ENCODE assay signal across 25 cellular contexts in genomic region chr12:121167232-121167820, GRCh38. TPM values are rescaled to one million over a fixed set of nuclear protein-coding genes. Genes with fewer than 3 reads are reported as not detected.
DNase-seq lines count a peak whose midpoint lies in the region; ATAC-seq, FAIRE-seq and TF ChIP-seq lines count a peak whose summit lies in the region.
"Had no signal": no experiment of that assay in that cellular context is flagged by ENCODE, and none has a peak within 500 bp of the region (broad histone marks: within the 10 kb centered on the region; RNA-seq: fewer than 3 reads in every experiment).

No MANE protein-coding gene starts in this region.

- no peak overlapping the region for H3K9ac ChIP-seq in GM23248
- H3K9ac ChIP-seq in adipocyte (ENCODE audit: low read length): no peak overlapping the region

- H3K79me2 ChIP-seq in GM23248 (ENCODE audit: insufficient read depth): no peaks in the 10 kb centered on the region
- H3K79me2 ChIP-seq: hepatocyte had no signal

- no peak overlapping the region for H3K27ac Mint-ChIP-seq in immature natural killer cell
- H3K27ac Mint-ChIP-seq: activated naive CD4-positive, alpha-beta T cell treated with anti-CD3 and anti-CD28 coated beads, Interleukin-2, amount 10 ng/mL, durations not matched to agents 7 days and 5 days; CD4-positive, alpha-beta T cell had no signal

- ATAC-seq in A549 (no peak; a peak in 2 of 6 replicates), GM18907 (IDR thresholded peaks at IDR 0.05; ENCODE audit: unreplicated experiment) (no peak)
- ATAC-seq: lower lobe of right lung had no signal

- H3K9me3 ChIP-seq in A549 (no peaks in the 10 kb centered on the region), GM23248 (ENCODE audit: low read depth) (no peaks in the 10 kb centered on the region), adipocyte (ENCODE audit: control insufficient read depth, low read length) (no peaks in the 10 kb centered on the region)
- H3K9me3 ChIP-seq: lower lobe of right lung had no signal

- H3K4me3 ChIP-seq in A549: no peak overlapping the region
- no peak overlapping the region for H3K4me3 ChIP-seq in GM23248
- no peak overlapping the region for H3K4me3 ChIP-seq in adipocyte (ENCODE audit: low read length)
- no peak overlapping the region for H3K4me3 ChIP-seq in fibroblast of villous mesenchyme (ENCODE audit: low read depth, low read length)
- H3K4me3 ChIP-seq: hepatocyte, lower lobe of right lung had no signal

- FAIRE-seq in A549 (lab: Jason Lieb, UNC): no peak
- FAIRE-seq: GM12892, GM19239, keratinocyte had no signal

- 64% methylated on average over 14 of the region's 14 CpGs for WGBS in A549 (ENCODE audit: missing lambda C conversion rate)
- WGBS in GM23248 (ENCODE audit: low coverage in 1 of 2, low lambda C conversion rate in 2 of 2, missing lambda C conversion rate in 2 of 2), 2 experiments: 89 to 92% methylated on average over 14 of the region's 14 CpGs

- CTCF ChIA-PET in A549 (lab: Yijun Ruan, JAX): interaction anchor here (0.6 kb wide), 3 partner anchors 35 to 110 kb away, joined by 3 to 4 read pairs (median 4); partner anchors contain the start of gene P2RX7

- H3K36me3 Mint-ChIP-seq in immature natural killer cell: peaks cover 22 to 39% (median 30%) of the 10 kb centered on the region in 3 donors

- no peak for TF ChIP-seq POLR2A in A549 (IDR thresholded peaks at IDR 0.05; ENCODE audit: low read length)

- H3K4me1 ChIP-seq in A549 (no peaks in the 10 kb centered on the region), GM23248 (ENCODE audit: insufficient read depth) (no peaks in the 10 kb centered on the region), adipocyte (ENCODE audit: control insufficient read depth, insufficient read depth, low read length) (peaks cover 4% of the 10 kb centered on the region)
- H3K4me1 ChIP-seq: lower lobe of right lung had no signal

- in situ Hi-C loops in GM23248 (cut with MboI): no loop called here

- no peak for TF ChIP-seq RAD21 in A549 (conservative IDR thresholded peaks at IDR 0.05 in 1 of 2, IDR thresholded peaks at IDR 0.05 in 1 of 2)

- no peaks in the 10 kb centered on the region for H3F3A ChIP-seq in GM23248 (ENCODE audit: insufficient read depth)

- TF ChIP-seq EP300 in A549 (IDR thresholded peaks at IDR 0.05): no peak

- no peaks in the 10 kb centered on the region for H3K4me1 Mint-ChIP-seq in immature natural killer cell
- H3K4me1 Mint-ChIP-seq: activated naive CD4-positive, alpha-beta T cell treated with anti-CD3 and anti-CD28 coated beads, Interleukin-2, amount 10 ng/mL, durations not matched to agents 7 days and 5 days had no signal

- H3K27me3 Mint-ChIP-seq in immature natural killer cell (ENCODE audit: low read depth in 3 of 3): no peaks in the 10 kb centered on the region
- H3K27me3 Mint-ChIP-seq: activated naive CD4-positive, alpha-beta T cell treated with anti-CD3 and anti-CD28 coated beads, Interleukin-2, amount 10 ng/mL, durations not matched to agents 7 days and 5 days; CD4-positive, alpha-beta T cell had no signal

- POLR2A ChIA-PET in A549 (lab: Yijun Ruan, JAX): no interaction called here

- H4K20me1 ChIP-seq in GM23248 (ENCODE audit: insufficient read depth): no peaks in the 10 kb centered on the region

- H3K27ac ChIP-seq in A549 (no peak overlapping the region), GM23248 (no peak overlapping the region)
- H3K27ac ChIP-seq: hepatocyte, lower lobe of right lung, RWPE1 had no signal

- no peak overlapping the region for H3K4me3 Mint-ChIP-seq in immature natural killer cell
- H3K4me3 Mint-ChIP-seq: activated naive CD4-positive, alpha-beta T cell treated with anti-CD3 and anti-CD28 coated beads, Interleukin-2, amount 10 ng/mL, durations not matched to agents 7 days and 5 days; CD4-positive, alpha-beta T cell had no signal

- H3K27me3 ChIP-seq in GM23248 (replicated peaks; ENCODE audit: insufficient read depth): no peaks in the 10 kb centered on the region
- no peaks in the 10 kb centered on the region for H3K27me3 ChIP-seq in adipocyte (replicated peaks; ENCODE audit: control insufficient read depth, insufficient read depth, low read length)
- H3K27me3 ChIP-seq: hepatocyte had no signal

- TF ChIP-seq CTCF in A549 (IDR thresholded peaks at IDR 0.05): no peak
- TF ChIP-seq CTCF in fibroblast of villous mesenchyme (IDR thresholded peaks at IDR 0.05; ENCODE audit: insufficient read depth, low read depth, low read length): no peak

- H2AFZ ChIP-seq in GM23248: no peak overlapping the region
- H2AFZ ChIP-seq: hepatocyte had no signal

- H3K9me2 ChIP-seq in GM23248 (ENCODE audit: insufficient read depth): no peaks in the 10 kb centered on the region

- H3K36me3 ChIP-seq in GM23248 (ENCODE audit: low read depth) (no peaks in the 10 kb centered on the region), adipocyte (ENCODE audit: control insufficient read depth, insufficient read depth, low read length, severe bottlenecking) (no peaks in the 10 kb centered on the region)

- DNase-seq in A549 (ENCODE audit: low read depth in 1 of 2, low spot score in 1 of 2): no peak
- DNase-seq in GM23248: peak; percentile 30
- DNase-seq in adipocyte (ENCODE audit: low read depth): peak; percentile 59
- peak; percentile 78 for DNase-seq in fibroblast of villous mesenchyme (ENCODE audit: low read depth)
- no peak for DNase-seq in glomerular visceral epithelial cell (ENCODE audit: extremely low spot score)
- no peak for DNase-seq in immature natural killer cell
- DNase-seq in DMS 273 treated with DMSO at 0.1 percent for 48 hours (lab: John Stamatoyannopoulos, UW): no peak
- DNase-seq: activated CD8-positive, alpha-beta memory T cell treated with anti-CD3 and anti-CD28 coated beads for 24 hours; activated naive CD4-positive, alpha-beta T cell treated with anti-CD3 and anti-CD28 coated beads, Interleukin-2, amount 10 ng/mL, durations not matched to agents 7 days and 5 days; activated T-cell treated with anti-CD3 and anti-CD28 coated beads, Interleukin-2, amount 50 U/mL, for 48 hours; CD4-positive, alpha-beta T cell; DMS53; lower lobe of right lung; NCI-H1436; NCI-H526; nucleus accumbens; retina; stimulated activated CD4-positive, alpha-beta T cell treated with anti-CD3 and anti-CD28 coated beads, Interleukin-12 subunit alpha, Interleukin-12 subunit beta, amount 100 ng/mL, for 4 hours; T1000 had no signal

- no peaks in the 10 kb centered on the region for H3K9me3 Mint-ChIP-seq in immature natural killer cell
- H3K9me3 Mint-ChIP-seq: activated naive CD4-positive, alpha-beta T cell treated with anti-CD3 and anti-CD28 coated beads, Interleukin-2, amount 10 ng/mL, durations not matched to agents 7 days and 5 days; CD4-positive, alpha-beta T cell had no signal

- H3K4me2 ChIP-seq in A549 (no peak overlapping the region), GM23248 (ENCODE audit: unreplicated experiment) (no peak overlapping the region)
- H3K4me2 ChIP-seq: hepatocyte had no signal

TF ChIP-seq in A549, 52 proteins besides CTCF, POLR2A, EP300 and RAD21:
- TF ChIP-seq ZNF302 (CRISPR knock-in tag; IDR thresholded peaks at IDR 0.05) (no peak), HOXB13 (CRISPR knock-in tag; IDR thresholded peaks at IDR 0.05; ENCODE audit: low read depth) (no peak), NR3C1 (IDR thresholded peaks at IDR 0.05) (no peak), CEBPB (IDR thresholded peaks at IDR 0.05) (peak; percentile 53 to 75; a peak in 2 of 4 replicates), HOXB5 (CRISPR knock-in tag; IDR thresholded peaks at IDR 0.05) (no peak), CBX2 (IDR thresholded peaks at IDR 0.05; ENCODE audit: borderline replicate concordance, low read depth) (no peak), ZC3H11A (IDR thresholded peaks at IDR 0.05) (no peak)

RNA-seq across cellular contexts. Expression of gene P2RX7, which starts 34.6 kb away (rescaled TPM):
- polyA plus RNA-seq in A549 (2011; rRNA removed) (0.03 TPM in 1 of 2 replicates, not detected in the other), A549 (2017; fragmentation: RNase III; extraction: RNeasy Plus Mini Kit Qiagen cat#74134 plus additional on column Dnase treatment) (not detected in 3 replicates), GM23248 (2016; fragmentation: Nextera tagmentation; extraction: Ambion mirVana) (0.15 and 0.53 TPM in 2 replicates), immature natural killer cell (10 to 100 TPM in 2 of 3 donors, 1 to 10 TPM in 1; 7.5 to 17.4 (median 12.9) TPM)
- not detected in 2 replicates for polyA plus RNA-seq in A549 (2012; cell fraction: cytosol; rRNA removed)
- polyA plus RNA-seq in A549 (2012; cell fraction: nucleus; rRNA removed): not detected in 2 replicates
- polyA minus RNA-seq in A549 (2011; rRNA and poly(A)+ RNA removed): not detected in 2 replicates
- under 0.01 and 0.54 TPM in 2 replicates for total RNA-seq in GM23248 (2014; rRNA removed; shearing (Covaris generic))
- 0.43 and 0.64 TPM in 2 replicates for total RNA-seq in fibroblast of villous mesenchyme

RNA-seq across cellular contexts. Expression of gene P2RX4, which starts 42.6 kb away (rescaled TPM):
- polyA plus RNA-seq in A549 (2011; rRNA removed) (27.5 and 30.9 TPM in 2 replicates), A549 (2017; fragmentation: RNase III; extraction: RNeasy Plus Mini Kit Qiagen cat#74134 plus additional on column Dnase treatment) (13.5 to 17.5 TPM (median 16.0 TPM) in 3 replicates), GM23248 (2016; fragmentation: Nextera tagmentation; extraction: Ambion mirVana) (18.5 TPM in 2 replicates), immature natural killer cell (10 to 100 TPM; 38.2 to 49.0 (median 47.7) TPM)
- polyA plus RNA-seq in A549 (2012; cell fraction: cytosol; rRNA removed): 31.5 and 35.6 TPM in 2 replicates
- polyA plus RNA-seq in A549 (2012; cell fraction: nucleus; rRNA removed): 40.7 and 47.8 TPM in 2 replicates
- polyA minus RNA-seq in A549 (2011; rRNA and poly(A)+ RNA removed): 17.8 and 26.6 TPM in 2 replicates
- total RNA-seq in GM23248 (2014; rRNA removed; shearing (Covaris generic)): 27.9 and 52.0 TPM in 2 replicates
- 13.5 and 15.1 TPM in 2 replicates for total RNA-seq in fibroblast of villous mesenchyme

Comparison
In these comparisons a context has a peak if more than half of its experiments do, and no peak if none do; other contexts are left out.
1. DNase-seq: peak in GM23248 (single experiment), adipocyte (single experiment) and fibroblast of villous mesenchyme (single experiment); none in A549 (0 of 2), glomerular visceral epithelial cell (single experiment), immature natural killer cell (0 of 3) and DMS 273 treated with DMSO at 0.1 percent for 48 hours (single experiment).